8 cellular contexts compared by ENCODE assay signal in genomic region chr1:27145934-27146354, GRCh38. TPM values are rescaled to one million over a fixed set of nuclear protein-coding genes. Genes with fewer than 3 reads are reported as not detected.
A peak's percentile ranks its signal among the peaks of the same experiment; 100 is the strongest.
DNase-seq lines count a peak whose midpoint lies in the region; ATAC-seq and TF ChIP-seq lines count a peak whose summit lies in the region.

No MANE protein-coding gene starts in this region.

- CTCF ChIA-PET in OCI-LY7 (lab: Charles Lee; ENCODE audit: unreplicated experiment): no interaction called here

- ATAC-seq in HG03521 (IDR thresholded peaks at IDR 0.05; ENCODE audit: unreplicated experiment): no peak

- no peaks in the 10 kb centered on the region for H3K36me3 ChIP-seq in esophagus (ENCODE audit: control insufficient read depth in 2 of 2, insufficient read depth in 2 of 2, low read length in 1 of 2)
- H3K36me3 ChIP-seq in neutrophil: peaks cover 23% of the 10 kb centered on the region
- peaks cover 10% of the 10 kb centered on the region; the same call in 1 of the 2 replicates for H3K36me3 ChIP-seq in OCI-LY7 (ENCODE audit: insufficient read depth, low read length)

- intact Hi-C loops in OCI-LY7 (cut with micrococcal nuclease; ENCODE audit: unreplicated experiment): no loop called here

- H3K9me2 ChIP-seq in OCI-LY7 (ENCODE audit: insufficient read depth, low read length): no peaks in the 10 kb centered on the region

- no peak overlapping the region for H2AFZ ChIP-seq in OCI-LY7 (ENCODE audit: low read length)

- H3K27ac ChIP-seq in esophagus (ENCODE audit: low read depth in 2 of 2, low read length in 1 of 2) (peak overlapping the region; percentile 39 to 70), neutrophil (peak overlapping the region; percentile 40), OCI-LY7 (ENCODE audit: low read depth, low read length, poor library complexity, severe bottlenecking) (no peak overlapping the region)

- TF ChIP-seq POLR2A in NB4 (IDR thresholded peaks at IDR 0.05; ENCODE audit: extremely low read depth, insufficient read length): no peak

- TF ChIP-seq CTCF in NB4 (IDR thresholded peaks at IDR 0.05; ENCODE audit: low read depth, low read length) (no peak), neutrophil (IDR thresholded peaks at IDR 0.05) (no peak), OCI-LY7 (conservative IDR thresholded peaks at IDR 0.05; ENCODE audit: low read length) (no peak)

- H3K4me3 ChIP-seq in NB4 (ENCODE audit: low read depth, low read length) (no peak overlapping the region), esophagus (ENCODE audit: low read depth in 1 of 2, low read length in 2 of 2) (no peak overlapping the region), neutrophil (ENCODE audit: low read depth in 1 of 2, low read length in 1 of 2) (no peak overlapping the region), OCI-LY7 (ENCODE audit: low read depth, low read length, poor library complexity, severe bottlenecking) (no peak overlapping the region)

- no peaks in the 10 kb centered on the region for H3K27me3 ChIP-seq in esophagus (ENCODE audit: control insufficient read depth in 1 of 2, insufficient read depth in 2 of 2, low read length in 2 of 2)
- H3K27me3 ChIP-seq in neutrophil: no peaks in the 10 kb centered on the region

- POLR2A ChIA-PET in OCI-LY7 (lab: Charles Lee): interaction anchor here (1.2 to 1.3 kb wide), 2 partner anchors 9 to 18 kb away, joined by 4 to 6 read pairs; partner anchors contain the start of gene SLC9A1

- peaks cover 40% of the 10 kb centered on the region; the same call in 1 of the 2 replicates for H3K79me2 ChIP-seq in OCI-LY7 (ENCODE audit: insufficient read depth, low read depth, low read length)

- H3K9me3 ChIP-seq in esophagus (ENCODE audit: control insufficient read depth in 2 of 2, insufficient read depth in 1 of 2, low read depth in 1 of 2, low read length in 1 of 2) (no peaks in the 10 kb centered on the region), neutrophil (no peaks in the 10 kb centered on the region), OCI-LY7 (ENCODE audit: low read length) (no peaks in the 10 kb centered on the region)

- no TSS peak for BruUV-seq in OCI-LY7 (replicated peaks; lab: Mats Ljungman, UMichigan)

- peaks cover 12 to 14% of the 10 kb centered on the region in 2 donors for H3K4me1 ChIP-seq in esophagus (ENCODE audit: control insufficient read depth in 2 of 2, insufficient read depth in 2 of 2, low read length in 1 of 2)
- peaks cover 32 to 47% of the 10 kb centered on the region in 2 experiments for H3K4me1 ChIP-seq in neutrophil (ENCODE audit: control insufficient read depth in 1 of 2, insufficient read depth in 1 of 2, low read depth in 1 of 2, low read length in 1 of 2)
- H3K4me1 ChIP-seq in OCI-LY7 (ENCODE audit: insufficient read depth, low read length, poor library complexity, severe bottlenecking): peaks cover 55% of the 10 kb centered on the region

- DNase-seq in AG08395 (ENCODE audit: low spot score) (peak; percentile 89), NB4 (ENCODE audit: low read depth) (peak; percentile 66), NCI-H748 (lab: John Stamatoyannopoulos, UW; ENCODE audit: unreplicated experiment) (no peak), OCI-LY7 (ENCODE audit: low spot score) (no peak)
- DNase-seq in activated naive CD4-positive, alpha-beta T cell treated with anti-CD3 and anti-CD28 coated beads, Interleukin-2, amount 50 U/mL, for 16 hours: no peak

- H4K20me1 ChIP-seq in OCI-LY7 (ENCODE audit: insufficient read depth, low read length): no peaks in the 10 kb centered on the region

- WGBS in esophagus, 2 donors: 41 to 42% methylated on average over 7 of the region's 7 CpGs

- no peak overlapping the region for H3K4me2 ChIP-seq in OCI-LY7 (ENCODE audit: low read length)

RNA-seq across cellular contexts. Expression of gene SLC9A1, which starts 9.0 kb away (rescaled TPM):
- 10 to 100 TPM in 1 of 2 donors, 1 to 10 TPM in 1; 9.1 to 16.1 TPM for polyA plus RNA-seq in esophagus
- 5.3 and 5.8 TPM in 2 replicates for total RNA-seq in OCI-LY7 (2014; rRNA removed; shearing (Covaris generic))
- total RNA-seq in OCI-LY7 (2022): 17.4 and 19.2 TPM in 2 replicates

Comparison
In these comparisons a context has a peak if more than half of its experiments do, and no peak if none do; other contexts are left out.
1. DNase-seq: peak in AG08395 (single experiment) and NB4 (single experiment); none in activated naive CD4-positive, alpha-beta T cell treated with anti-CD3 and anti-CD28 coated beads, Interleukin-2, amount 50 U/mL, for 16 hours (single experiment), NCI-H748 (single experiment) and OCI-LY7 (single experiment).